ENCODE assay signal across 12 cellular contexts in the genomic region with DNA sequence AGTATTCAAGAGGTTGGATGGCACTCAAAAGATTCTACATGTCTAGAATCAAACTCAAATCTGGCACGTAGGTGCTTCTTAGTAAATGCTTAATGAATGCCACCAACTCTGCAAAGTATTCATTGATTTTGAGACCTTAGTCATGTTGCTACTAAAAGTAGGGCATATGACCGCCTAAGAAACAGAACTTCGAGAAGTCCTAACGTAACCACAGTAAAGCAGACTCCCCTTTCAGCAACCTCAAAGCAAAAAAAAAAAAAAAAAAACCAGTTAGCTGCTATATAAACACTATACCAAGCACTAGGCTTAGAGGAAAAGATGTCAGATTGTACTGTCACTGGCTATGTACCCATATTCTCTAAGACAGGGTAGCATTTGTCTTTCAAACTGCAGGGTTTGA.
"Had no signal": no experiment of that assay in that cellular context is flagged by ENCODE, and none has a peak within 500 bp of the region (broad histone marks: within the 10 kb centered on the region; RNA-seq: fewer than 3 reads in every experiment).

No MANE protein-coding gene starts in this region.

- H3K4me1 Mint-ChIP-seq: central memory CD8-positive, alpha-beta T cell; neural progenitor cell had no signal

- DNase-seq: activated gamma-delta T cell; activated T-cell treated with anti-CD3 and anti-CD28 coated beads for 4 hours; cortex of kidney; effector memory CD4-positive, alpha-beta T cell; hippocampal formation; left ventricle myocardium superior; mesenchymal stem cell; pancreas; stimulated activated CD4-positive, alpha-beta T cell treated with anti-CD3 and anti-CD28 coated beads, Interleukin-4, amount 100 ng/mL, for 4 hours had no signal

- H2AFZ ChIP-seq: neural progenitor cell had no signal

- H3K9me3 Mint-ChIP-seq: central memory CD8-positive, alpha-beta T cell; neural progenitor cell had no signal

- ATAC-seq: pancreas, SK-N-SH treated with all-trans-retinoic acid at 6 μM for 48 hours had no signal

- H3K4me1 ChIP-seq: neural progenitor cell had no signal

- H3K27me3 ChIP-seq: neural progenitor cell, pancreas had no signal

- H3K27ac Mint-ChIP-seq: neural progenitor cell had no signal

- H3K4me3 ChIP-seq: neural progenitor cell, pancreas had no signal

- H3K9ac ChIP-seq: neural progenitor cell had no signal

- H3K27ac ChIP-seq: neural progenitor cell, pancreas had no signal

- H3K4me2 ChIP-seq: neural progenitor cell had no signal

- H3K4me3 Mint-ChIP-seq: central memory CD8-positive, alpha-beta T cell; neural progenitor cell had no signal

- H3K9me3 ChIP-seq: pancreas had no signal

- H3K27me3 Mint-ChIP-seq: central memory CD8-positive, alpha-beta T cell had no signal
